Comparison of ENCODE assay signal across 15 cellular contexts in genomic region chr15:65375871-65376552, GRCh38. TPM values are rescaled to one million over a fixed set of nuclear protein-coding genes. Genes with fewer than 3 reads are reported as not detected.
DNase-seq lines count a peak whose midpoint lies in the region; ATAC-seq and TF ChIP-seq lines count a peak whose summit lies in the region.
"Had no signal": no experiment of that assay in that cellular context is flagged by ENCODE, and none has a peak within 500 bp of the region (broad histone marks: within the 10 kb centered on the region; RNA-seq: fewer than 3 reads in every experiment).

No MANE protein-coding gene starts in this region.

- no peaks in the 10 kb centered on the region for H3K36me3 ChIP-seq in psoas muscle (ENCODE audit: insufficient read depth in 1 of 2, low read depth in 1 of 2)

- H3K9me3 ChIP-seq in psoas muscle: no peaks in the 10 kb centered on the region

- intact Hi-C loops in psoas muscle (cut with DNase I) (loop anchor here in 1 of 2 donors (2.0 kb wide), 1 partner anchor 49 kb away; no protein-coding TSS in a partner anchor), sciatic nerve (cut with DNase I) (loop anchor here (5.0 kb wide), 1 partner anchor 44 kb away; no protein-coding TSS in a partner anchor)

- no peak overlapping the region for H3K27ac Mint-ChIP-seq in activated T-cell treated with anti-CD3 and anti-CD28 coated beads, Interleukin-2, amount 50 U/mL, for 72 hours
- H3K27ac Mint-ChIP-seq in T-cell (no peak overlapping the region), immature natural killer cell (no peak overlapping the region)

- peak overlapping the region; percentile 85 for H3K4me3 ChIP-seq in psoas muscle

- TF ChIP-seq CTCF in psoas muscle (IDR thresholded peaks at IDR 0.05): no peak

- peaks cover 0 to 9% (median 6%) of the 10 kb centered on the region in 3 donors for H3K27me3 ChIP-seq in psoas muscle (ENCODE audit: insufficient read depth in 3 of 3, low read length in 2 of 3)

- 25 to 27% (median 27%) methylated on average over 4 of the region's 4 CpGs for WGBS in psoas muscle, 3 donors

- CTCF ChIA-PET in T-cell (lab: Charles Lee): interaction anchor here in 1 of 2 donors (0.5 kb wide), 1 partner anchor 191 kb away, joined by 4 read pairs; the partner anchor contains the start of gene CLPX

- H3K4me3 Mint-ChIP-seq in activated T-cell treated with anti-CD3 and anti-CD28 coated beads, Interleukin-2, amount 50 U/mL, for 72 hours: peak overlapping the region; percentile 59 to 63
- peak overlapping the region; percentile 51 to 70 (median 54) for H3K4me3 Mint-ChIP-seq in T-cell
- H3K4me3 Mint-ChIP-seq in immature natural killer cell: peak overlapping the region in 4 of 5 donors; percentile 5 to 46 (median 22)

- H3K4me1 Mint-ChIP-seq in activated T-cell treated with anti-CD3 and anti-CD28 coated beads, Interleukin-2, amount 50 U/mL, for 72 hours (ENCODE audit: low read depth): peaks cover 10% of the 10 kb centered on the region
- H3K4me1 Mint-ChIP-seq in T-cell (peaks cover 18 to 19% (median 18%) of the 10 kb centered on the region in 3 donors), immature natural killer cell (peaks cover 17 to 23% of the 10 kb centered on the region in 2 donors)

- no peaks in the 10 kb centered on the region for H3K36me3 Mint-ChIP-seq in activated T-cell treated with anti-CD3 and anti-CD28 coated beads, Interleukin-2, amount 50 U/mL, for 72 hours (ENCODE audit: insufficient read depth in 2 of 2)
- H3K36me3 Mint-ChIP-seq in T-cell (no peaks in the 10 kb centered on the region), immature natural killer cell (no peaks in the 10 kb centered on the region)

- peaks cover 8% of the 10 kb centered on the region for H3K4me1 ChIP-seq in psoas muscle

- H3K9me3 Mint-ChIP-seq in activated T-cell treated with anti-CD3 and anti-CD28 coated beads, Interleukin-2, amount 50 U/mL, for 72 hours: no peaks in the 10 kb centered on the region
- no peaks in the 10 kb centered on the region for H3K9me3 Mint-ChIP-seq in T-cell
- H3K9me3 Mint-ChIP-seq in immature natural killer cell: no peaks in the 10 kb centered on the region

- peaks cover 77% of the 10 kb centered on the region for H3K27me3 Mint-ChIP-seq in activated T-cell treated with anti-CD3 and anti-CD28 coated beads, Interleukin-2, amount 50 U/mL, for 72 hours (ENCODE audit: low read depth)
- H3K27me3 Mint-ChIP-seq in T-cell: peaks cover 56 to 71% of the 10 kb centered on the region in 2 donors
- H3K27me3 Mint-ChIP-seq in immature natural killer cell (ENCODE audit: low read depth in 3 of 3): peaks cover 12 to 36% (median 13%) of the 10 kb centered on the region in 3 donors

- DNase-seq in activated T-cell treated with anti-CD3 and anti-CD28 coated beads, Interleukin-2, amount 50 U/mL, for 72 hours: no peak
- DNase-seq in activated T-cell treated with anti-CD3 and anti-CD28 coated beads, Interleukin-2, amount 50 U/mL, for 48 hours: no peak
- DNase-seq in T-cell (no peak), immature natural killer cell (no peak), psoas muscle (no peak), sciatic nerve (ENCODE audit: low spot score) (no peak), SHP77 treated with DMSO at 0.1 percent for 48 hours (lab: John Stamatoyannopoulos, UW) (no peak), retina (no peak)
- DNase-seq: ACHN, NCI-H1436, WERI-Rb-1 had no signal

- no peak overlapping the region for H3K27ac ChIP-seq in psoas muscle
- H3K27ac ChIP-seq: SK-N-MC, WERI-Rb-1 had no signal

- no peak for ATAC-seq in activated T-cell treated with anti-CD3 and anti-CD28 coated beads, Interleukin-2, amount 50 U/mL, for 72 hours (replicated peaks in 1 of 2)
- no peak for ATAC-seq in T-cell (replicated peaks in 1 of 4)
- no peak for ATAC-seq in psoas muscle
- no peak for ATAC-seq in sciatic nerve
- ATAC-seq: HCT116 had no signal

- POLR2A ChIA-PET in T-cell (lab: Charles Lee): no interaction called here

RNA-seq across cellular contexts. Expression of gene IGDCC3, which starts 1.8 kb away (rescaled TPM):
- not detected for total RNA-seq in activated T-cell treated with anti-CD3 and anti-CD28 coated beads, Interleukin-2, amount 50 U/mL, for 72 hours
- total RNA-seq in T-cell (under 1 TPM in 1 of 5 donors, not detected in 4; 0.06 TPM), psoas muscle (not detected), sciatic nerve (not detected)
- polyA plus RNA-seq in immature natural killer cell (not detected), psoas muscle (not detected)
- total RNA-seq: epithelial cell of proximal tubule, HT-29 had no signal

RNA-seq across cellular contexts. Expression of gene IGDCC4, which starts 46.7 kb away (rescaled TPM):
- under 1 TPM; 0.12 to 0.56 TPM for total RNA-seq in activated T-cell treated with anti-CD3 and anti-CD28 coated beads, Interleukin-2, amount 50 U/mL, for 72 hours
- total RNA-seq in T-cell (under 1 TPM in 4 of 5 donors, not detected in 1; 0.13 to 0.32 (median 0.15) TPM), psoas muscle (10 to 100 TPM in 2 of 4 donors, 1 to 10 TPM in 2; 4.8 to 34.1 (median 10.4) TPM), sciatic nerve (3.2 TPM)
- polyA plus RNA-seq in immature natural killer cell (under 1 TPM in 2 of 3 donors, not detected in 1; 0.18 to 0.25 TPM), psoas muscle (1 to 10 TPM; 2.7 to 4.6 (median 3.8) TPM)
- total RNA-seq: HT-29 had no signal
